8 cellular contexts compared by ENCODE assay signal in genomic region chr4:86891785-86892638, GRCh38. TPM values are rescaled to one million over a fixed set of nuclear protein-coding genes. Genes with fewer than 3 reads are reported as not detected.
DNase-seq lines count a peak whose midpoint lies in the region; ATAC-seq and TF ChIP-seq lines count a peak whose summit lies in the region.

Gene C4orf36, minus strand, starts transcription at chr4:86892422. Its CDS starts 902 bp downstream, at chr4:86891520.

- peak; percentile 68 for ATAC-seq in HG02642 (IDR thresholded peaks at IDR 0.05; ENCODE audit: poor library complexity, unreplicated experiment)
- peak; percentile 92 for ATAC-seq in left lobe of liver

- TF ChIP-seq CTCF in VCaP (conservative IDR thresholded peaks at IDR 0.05): peak; percentile 38

- peak; percentile 41 for DNase-seq in NCI-H1436 (lab: John Stamatoyannopoulos, UW)
- DNase-seq in NCI-H1436 treated with DMSO at 0.1 percent for 48 hours (lab: John Stamatoyannopoulos, UW): no peak
- DNase-seq in NCI-H1417 treated with DMSO at 0.1 percent for 48 hours (lab: John Stamatoyannopoulos, UW): peak; percentile 54
- DNase-seq in cortex of kidney (lab: John Stamatoyannopoulos, UW): peak; percentile 48
- DNase-seq in left lobe of liver (ENCODE audit: low spot score): peak; percentile 87
- peak; percentile 45 for DNase-seq in stimulated activated CD4-positive, alpha-beta T cell treated with anti-CD3 and anti-CD28 coated beads, Interleukin-1b, Interleukin-23, amount 100 ng/mL, for 48 hours

- H3K27ac ChIP-seq in VCaP: peak within 1 kb of the TSS; percentile 96

RNA-seq across cellular contexts. Expression of gene C4orf36, which starts in this region (rescaled TPM):
- total RNA-seq in left lobe of liver: not detected

Comparison
In these comparisons a context has a peak if more than half of its experiments do, and no peak if none do; other contexts are left out.
1. Peak in DNase-seq and ATAC-seq in left lobe of liver; RNA of the gene not detected or under 1 TPM.